1 cellular context compared by ENCODE assay signal in genomic region chr14:105398726-105399440, GRCh38.
TF ChIP-seq lines count a peak whose summit lies in the region.

No MANE protein-coding gene starts in this region.

TF ChIP-seq in HepG2, 621 proteins besides CTCF, POLR2A, EP300 and RAD21 (continued from another document and continues in another):
- no peak for TF ChIP-seq HNRNPH1 (optimal IDR thresholded peaks at IDR 0.05; ENCODE audit: low read depth, low read length)
- no peak for TF ChIP-seq ZBTB44 (CRISPR knock-in tag; IDR thresholded peaks at IDR 0.05)
- no peak for TF ChIP-seq SIN3B (IDR thresholded peaks at IDR 0.05; ENCODE audit: low read length)
- no peak for TF ChIP-seq NR2F6 (IDR thresholded peaks at IDR 0.05)
- no peak; the same call in none of the 2 replicates for TF ChIP-seq NR2F6 (CRISPR knock-in tag; IDR thresholded peaks at IDR 0.05)
- TF ChIP-seq DRAP1 (CRISPR knock-in tag; IDR thresholded peaks at IDR 0.05) = no peak
- peak; percentile 19; the same call in 1 of the 2 replicates for TF ChIP-seq ZNF770 (CRISPR knock-in tag; IDR thresholded peaks at IDR 0.05)
- TF ChIP-seq KMT2B (CRISPR knock-in tag; IDR thresholded peaks at IDR 0.05) = peak; percentile 53; the same call in 1 of the 2 replicates
- peak; percentile 97 for TF ChIP-seq ZNF883 (CRISPR knock-in tag; IDR thresholded peaks at IDR 0.05; ENCODE audit: not compliant biosample characterization)
- no peak for TF ChIP-seq MNT (IDR thresholded peaks at IDR 0.05)
- no peak for TF ChIP-seq ZFP82 (CRISPR knock-in tag; IDR thresholded peaks at IDR 0.05; ENCODE audit: borderline replicate concordance)
- TF ChIP-seq REXO4 (CRISPR knock-in tag; IDR thresholded peaks at IDR 0.05; ENCODE audit: borderline replicate concordance) = peak; percentile 75; the same call in 1 of the 2 replicates
- TF ChIP-seq MED1 (CRISPR knock-in tag; IDR thresholded peaks at IDR 0.05) = peak; percentile 39; the same call in 1 of the 2 replicates
- TF ChIP-seq HMGXB3 (CRISPR knock-in tag; IDR thresholded peaks at IDR 0.05; ENCODE audit: borderline replicate concordance) = no peak
- TF ChIP-seq ZFP37 (CRISPR knock-in tag; IDR thresholded peaks at IDR 0.05; ENCODE audit: borderline replicate concordance) = no peak
- TF ChIP-seq ZNF614 (CRISPR knock-in tag; IDR thresholded peaks at IDR 0.05; ENCODE audit: borderline replicate concordance) = no peak
- no peak for TF ChIP-seq TERF1 (CRISPR knock-in tag; IDR thresholded peaks at IDR 0.05)
- TF ChIP-seq NPAS2 (CRISPR knock-in tag; IDR thresholded peaks at IDR 0.05; ENCODE audit: borderline replicate concordance) = no peak
- peak; percentile 47; the same call in 1 of the 2 replicates for TF ChIP-seq NFKB2 (CRISPR knock-in tag; IDR thresholded peaks at IDR 0.05; ENCODE audit: borderline replicate concordance)
- TF ChIP-seq ZNF333 (CRISPR knock-in tag; IDR thresholded peaks at IDR 0.05; ENCODE audit: borderline replicate concordance) = no peak
- TF ChIP-seq ONECUT2 (CRISPR knock-in tag; IDR thresholded peaks at IDR 0.05) = no peak
- TF ChIP-seq DZIP1 (CRISPR knock-in tag; IDR thresholded peaks at IDR 0.05) = no peak
- no peak for TF ChIP-seq AFF4 (CRISPR knock-in tag; IDR thresholded peaks at IDR 0.05)
- TF ChIP-seq ZNF678 (CRISPR knock-in tag; IDR thresholded peaks at IDR 0.05) = no peak
- 0 out of 2 replicates have a peak, but pooled peaks have one; percentile 20 for TF ChIP-seq KLF6 (CRISPR knock-in tag; IDR thresholded peaks at IDR 0.05)
- TF ChIP-seq ZIK1 (CRISPR knock-in tag; IDR thresholded peaks at IDR 0.05; ENCODE audit: borderline replicate concordance, low read depth) = peak; percentile 37; the same call in 1 of the 2 replicates
- TF ChIP-seq CREB3 (CRISPR knock-in tag; IDR thresholded peaks at IDR 0.05) = peak; percentile 70
- TF ChIP-seq ZNF430 (CRISPR knock-in tag; IDR thresholded peaks at IDR 0.05) = peak; percentile 94
- TF ChIP-seq ATF2 (CRISPR knock-in tag; IDR thresholded peaks at IDR 0.05) = no peak
- TF ChIP-seq TBP (CRISPR knock-in tag; IDR thresholded peaks at IDR 0.05) = no peak
- TF ChIP-seq GLI4 (CRISPR knock-in tag; IDR thresholded peaks at IDR 0.05; ENCODE audit: borderline replicate concordance) = peak; percentile 87; the same call in 1 of the 2 replicates
- peak; percentile 94 for TF ChIP-seq HES4 (CRISPR knock-in tag; IDR thresholded peaks at IDR 0.05; ENCODE audit: borderline replicate concordance)
- peak; percentile 93 for TF ChIP-seq ZC3H13 (CRISPR knock-in tag; IDR thresholded peaks at IDR 0.05)
- TF ChIP-seq ZNF569 (CRISPR knock-in tag; IDR thresholded peaks at IDR 0.05; ENCODE audit: borderline replicate concordance) = no peak
